8 cellular contexts compared by ENCODE assay signal in genomic region chr19:17125728-17126677, GRCh38.
DNase-seq lines count a peak whose midpoint lies in the region; ATAC-seq, FAIRE-seq and TF ChIP-seq lines count a peak whose summit lies in the region.

No MANE protein-coding gene starts in this region.

- no peak for FAIRE-seq in RCC 7860 (lab: Jason Lieb, UNC)

- no peaks in the 10 kb centered on the region for H4K20me1 ChIP-seq in OCI-LY1 (ENCODE audit: insufficient read depth, low read length)

- no peaks in the 10 kb centered on the region for H3K79me2 ChIP-seq in OCI-LY1 (ENCODE audit: insufficient read depth, low read length)

- H3K9ac ChIP-seq in OCI-LY1 (ENCODE audit: low read length), result peak overlapping the region; percentile 42; the same call in 1 of the 2 replicates

- intact Hi-C loops in head of caudate nucleus (cut with DNase I), result no loop called here

- H3K36me3 ChIP-seq in OCI-LY1 (ENCODE audit: insufficient read depth, low read length), result no peaks in the 10 kb centered on the region

- H3K4me3 ChIP-seq in OCI-LY1 (ENCODE audit: low read depth, low read length, poor library complexity, severe bottlenecking), result peak overlapping the region; percentile 30
- H3K4me3 ChIP-seq in skin epidermis, result peak overlapping the region in 3 of 7 experiments; percentile 9 to 19 (median 18)

- peaks cover 27% of the 10 kb centered on the region for H3K4me1 ChIP-seq in OCI-LY1 (ENCODE audit: insufficient read depth, low read length, severe bottlenecking)

- H3K9me2 ChIP-seq in OCI-LY1 (ENCODE audit: low read depth, low read length), result no peaks in the 10 kb centered on the region

- H3K27ac ChIP-seq in OCI-LY1 (ENCODE audit: low read depth, low read length, poor library complexity, severe bottlenecking) (peak overlapping the region; percentile 83), skin epidermis (peak overlapping the region; percentile 39 to 99 (median 78))

- H3K9me3 ChIP-seq in OCI-LY1 (ENCODE audit: low read length), result no peaks in the 10 kb centered on the region

- peak; percentile 83 for DNase-seq in GM13976 (ENCODE audit: low spot score)
- peak; percentile 51 to 52 for DNase-seq in activated T-helper 1 cell treated with anti-CD3 and anti-CD28 coated beads, Interleukin-2, amount 50 U/mL, for 16 hours (ENCODE audit: low read depth in 1 of 2, low spot score in 1 of 2)
- peak in 41 of 42 donors; percentile 31 to 88 (median 65) for DNase-seq in head of caudate nucleus
- no peak for DNase-seq in NCI-H226
- DNase-seq in RCC 7860 (ENCODE audit: low spot score), result no peak

- H3K4me2 ChIP-seq in OCI-LY1 (ENCODE audit: low read length), result peak overlapping the region; percentile 51

- H2AFZ ChIP-seq in OCI-LY1 (ENCODE audit: low read length), result no peak overlapping the region

- no peaks in the 10 kb centered on the region for H3K27me3 ChIP-seq in OCI-LY1 (ENCODE audit: insufficient read depth, low read length)

- in situ Hi-C loops in GM13976 (cut with MboI; ENCODE audit: low sequenced_read_pairs, unreplicated experiment), result no loop called here

- peak; percentile 59 for ATAC-seq in HG02642 (IDR thresholded peaks at IDR 0.05; ENCODE audit: poor library complexity, unreplicated experiment)

- TF ChIP-seq CTCF in GM13976 (IDR thresholded peaks at IDR 0.05; ENCODE audit: borderline replicate concordance, control extremely low read depth, extremely low read depth, insufficient read depth, missing control alignments), result no peak
- no peak for TF ChIP-seq CTCF in OCI-LY1 (IDR thresholded peaks at IDR 0.05; ENCODE audit: low read length)

- no peaks in the 10 kb centered on the region for H3F3A ChIP-seq in OCI-LY1 (ENCODE audit: insufficient read depth, low read length)

Comparison
In these comparisons a context has a peak if more than half of its experiments do, and no peak if none do; other contexts are left out.
1. DNase-seq: peak in GM13976 (single experiment), activated T-helper 1 cell treated with anti-CD3 and anti-CD28 coated beads, Interleukin-2, amount 50 U/mL, for 16 hours (2 of 2) and head of caudate nucleus (41 of 42); none in NCI-H226 (single experiment) and RCC 7860 (single experiment).